15 cellular contexts compared by ENCODE assay signal in the genomic region with DNA sequence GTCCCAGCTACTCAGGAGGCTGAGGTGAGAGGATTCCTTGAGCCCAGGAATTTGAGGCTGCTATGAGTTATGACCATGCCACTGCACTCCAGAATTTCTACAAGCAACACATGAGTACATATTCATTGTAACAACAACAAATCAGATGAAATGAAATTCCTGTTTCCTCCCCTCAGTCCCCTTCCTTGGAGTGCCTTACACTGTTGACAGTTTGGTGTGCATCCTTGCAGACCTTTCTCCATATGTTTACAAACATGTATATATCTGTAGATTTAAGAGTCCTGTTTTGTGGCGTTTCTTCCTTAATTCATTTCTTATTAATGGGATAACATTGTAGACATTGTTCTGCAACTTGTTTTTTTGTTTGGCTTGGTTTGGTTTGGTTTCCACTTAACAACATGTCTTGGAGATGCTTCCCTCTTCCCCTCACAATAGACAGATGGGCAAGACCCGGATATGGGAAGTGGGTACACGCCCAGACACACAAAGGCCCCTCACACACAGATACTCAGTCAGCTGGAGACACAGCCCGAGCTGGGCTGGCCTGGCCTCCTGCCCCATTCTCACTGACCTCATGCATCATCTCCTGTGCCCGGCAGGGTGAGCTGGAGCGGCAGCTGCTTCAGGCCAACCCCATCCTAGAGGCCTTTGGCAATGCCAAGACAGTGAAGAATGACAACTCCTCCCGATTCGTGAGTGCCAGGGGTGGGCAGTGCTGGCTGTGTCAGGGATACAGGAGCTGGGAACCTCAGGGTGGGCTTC. TPM values are rescaled to one million over a fixed set of nuclear protein-coding genes. Genes with fewer than 3 reads are reported as not detected.
"Had no signal": no experiment of that assay in that cellular context is flagged by ENCODE, and none has a peak within 500 bp of the region (broad histone marks: within the 10 kb centered on the region; RNA-seq: fewer than 3 reads in every experiment).

No MANE protein-coding gene starts in this region.

- DNase-seq: activated gamma-delta T cell; activated naive CD8-positive, alpha-beta T cell treated with anti-CD3 and anti-CD28 coated beads for 36 hours; activated T-cell treated with anti-CD3 and anti-CD28 coated beads, Interleukin-2, amount 50 U/mL, for 4 hours; brain microvascular endothelial cell; dermis blood vessel endothelial cell; endodermal cell; erythroblast; left lung; mesendoderm; stimulated activated CD4-positive, alpha-beta T cell treated with anti-CD3 and anti-CD28 coated beads, Interleukin-2, amount 100 ng/mL, for 48 hours; stimulated activated naive CD4-positive, alpha-beta T cell treated with Interleukin-2 at 50 U/mL for 16 hours; upper lobe of right lung had no signal

- H3K9me3 ChIP-seq: upper lobe of right lung had no signal

- H3K27me3 ChIP-seq: brain microvascular endothelial cell, upper lobe of right lung had no signal

- H3K4me3 Mint-ChIP-seq: activated naive CD8-positive, alpha-beta T cell treated with anti-CD3 and anti-CD28 coated beads for 36 hours; activated T-cell treated with anti-CD3 and anti-CD28 coated beads, Interleukin-2, amount 50 U/mL, for 4 hours; endodermal cell; neural crest cell; T-helper 2 cell treated with Interferon-gamma antibody and Interleukin-4, amounts not matched to agents 5 μg/mL and 100 μg/mL, for 36 hours had no signal

- H3K36me3 ChIP-seq: brain microvascular endothelial cell, upper lobe of right lung had no signal

- H3K27ac Mint-ChIP-seq: activated naive CD8-positive, alpha-beta T cell treated with anti-CD3 and anti-CD28 coated beads for 36 hours; endodermal cell; T-helper 2 cell treated with Interferon-gamma antibody and Interleukin-4, amounts not matched to agents 5 μg/mL and 100 μg/mL, for 36 hours had no signal

- H3K9me3 Mint-ChIP-seq: activated naive CD8-positive, alpha-beta T cell treated with anti-CD3 and anti-CD28 coated beads for 36 hours had no signal

- H3K4me3 ChIP-seq: left lung, upper lobe of right lung had no signal

- H3K36me3 Mint-ChIP-seq: activated naive CD8-positive, alpha-beta T cell treated with anti-CD3 and anti-CD28 coated beads for 36 hours had no signal

- H3K4me1 ChIP-seq: left lung, upper lobe of right lung had no signal

- H3K4me1 Mint-ChIP-seq: activated naive CD8-positive, alpha-beta T cell treated with anti-CD3 and anti-CD28 coated beads for 36 hours; endodermal cell; neural crest cell had no signal

- ATAC-seq: activated CD4-positive, CD25-positive, alpha-beta regulatory T cell treated with anti-CD3 and anti-CD28 coated beads, Interleukin-2, amount 50 U/mL, for 24 hours; activated T-cell treated with anti-CD3 and anti-CD28 coated beads, Interleukin-2, amount 50 U/mL, for 4 hours; left lung; upper lobe of right lung had no signal

- H3K27ac ChIP-seq: brain microvascular endothelial cell, left lung, upper lobe of right lung had no signal

RNA-seq across cellular contexts. Expression of gene MYH14, which starts 21.7 kb away (rescaled TPM):
- total RNA-seq: activated naive CD8-positive, alpha-beta T cell treated with anti-CD3 and anti-CD28 coated beads for 36 hours had no signal
